21 cellular contexts compared by ENCODE assay signal in the genomic region with DNA sequence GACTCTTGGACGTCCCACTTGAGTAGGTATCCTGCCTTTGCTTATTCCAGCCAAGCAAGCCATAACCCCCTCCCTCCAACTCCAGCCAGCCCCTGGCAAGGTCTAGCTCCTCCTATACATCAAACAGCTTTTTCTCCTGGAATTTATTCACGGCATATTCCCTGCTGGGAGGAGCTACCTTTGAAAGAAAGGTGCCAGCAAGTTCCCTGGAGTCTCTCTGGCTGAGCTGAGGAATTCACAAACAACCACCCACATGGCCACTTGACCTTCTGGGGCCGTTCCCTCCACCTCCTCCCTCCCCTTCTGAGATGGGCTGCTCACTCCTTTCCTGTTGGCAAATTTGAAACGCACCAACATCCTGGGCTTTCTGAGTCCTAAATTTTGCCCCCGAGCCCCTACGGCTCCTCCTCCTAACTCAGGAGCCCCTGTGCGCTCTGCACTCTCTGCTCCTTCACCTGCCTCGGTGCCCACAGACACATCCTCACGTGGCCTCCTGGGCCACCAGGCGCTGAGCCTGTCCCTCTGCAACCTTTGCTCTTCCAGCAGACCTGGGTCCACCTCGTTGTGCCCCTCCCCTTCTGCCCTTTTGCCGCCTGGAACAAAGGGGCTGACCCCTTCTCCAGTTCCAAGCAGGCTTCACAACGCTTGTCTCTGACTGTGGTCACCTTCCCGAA. TPM values are rescaled to one million over a fixed set of nuclear protein-coding genes. Genes with fewer than 3 reads are reported as not detected.
DNase-seq lines count a peak whose midpoint lies in the region; ATAC-seq lines count a peak whose summit lies in the region.
"Had no signal": no experiment of that assay in that cellular context is flagged by ENCODE, and none has a peak within 500 bp of the region (broad histone marks: within the 10 kb centered on the region; RNA-seq: fewer than 3 reads in every experiment).

No MANE protein-coding gene starts in this region.

- H3K36me3 ChIP-seq in NT2/D1 (ENCODE audit: insufficient read depth, insufficient read length, low read length) (peaks cover 5% of the 10 kb centered on the region), neuronal stem cell (replicated peaks in 1 of 2; ENCODE audit: control insufficient read depth in 2 of 2, insufficient read depth in 2 of 2, low read length in 2 of 2) (no peaks in the 10 kb centered on the region)
- H3K36me3 ChIP-seq: thoracic aorta had no signal

- H2BK5ac ChIP-seq in neuronal stem cell (ENCODE audit: low read length): no peak overlapping the region

- no peak overlapping the region for H4K8ac ChIP-seq in neuronal stem cell (ENCODE audit: low read depth, low read length)

- H2BK15ac ChIP-seq in neuronal stem cell (ENCODE audit: low read length): no peak overlapping the region

- H3K79me1 ChIP-seq in neuronal stem cell (ENCODE audit: low read depth, low read length): no peaks in the 10 kb centered on the region

- DNase-seq in Caki2 (ENCODE audit: low read depth) (peak; percentile 79), NT2/D1 (ENCODE audit: low read depth, low spot score) (peak; percentile 28), kidney tubule cell (ENCODE audit: low spot score) (peak; percentile 45), neuronal stem cell (ENCODE audit: low spot score) (no peak), mucosa of gallbladder (ENCODE audit: low spot score) (no peak), SHP77 (lab: John Stamatoyannopoulos, UW) (no peak)
- DNase-seq in central memory CD4-positive, alpha-beta T cell: no peak
- DNase-seq: activated CD4-positive, alpha-beta memory T cell treated with anti-CD3 and anti-CD28 coated beads, Interleukin-2, amount 10 ng/mL, durations not matched to agents 7 days and 5 days; activated T-cell treated with anti-CD3 and anti-CD28 coated beads, Interleukin-2, amount 50 U/mL, for 24 hours; cortex of kidney; foreskin fibroblast; left ventricle myocardium superior; naive thymus-derived CD4-positive, alpha-beta T cell; NCI-H1092; NCI-H2029 treated with DMSO at 0.1 percent for 48 hours; NCI-H510A; WERI-Rb-1 had no signal

- no peaks in the 10 kb centered on the region for H3K27me3 ChIP-seq in NT2/D1 (ENCODE audit: insufficient read depth, insufficient read length)
- H3K27me3 ChIP-seq in neuronal stem cell (ENCODE audit: control insufficient read depth in 3 of 3, insufficient read depth in 3 of 3, low read depth in 1 of 3, low read length in 3 of 3): peaks cover 0 to 3% (median 0%) of the 10 kb centered on the region in 3 experiments

- peak overlapping the region; percentile 61 for H3K9ac ChIP-seq in NT2/D1 (ENCODE audit: insufficient read length, low read depth)
- peak overlapping the region; percentile 22 for H3K9ac ChIP-seq in neuronal stem cell (ENCODE audit: low read depth, low read length, poor library complexity)

- H3K4me3 ChIP-seq in NT2/D1 (ENCODE audit: insufficient read length, low read depth) (peak overlapping the region; percentile 18), neuronal stem cell (ENCODE audit: low read length in 2 of 2) (no peak overlapping the region)
- H3K4me3 ChIP-seq: thoracic aorta had no signal

- H3K27ac ChIP-seq in neuronal stem cell (replicated peaks; ENCODE audit: low read length): no peak overlapping the region
- H3K27ac ChIP-seq: RWPE1, thoracic aorta, WERI-Rb-1 had no signal

- no peak overlapping the region for H3K4me2 ChIP-seq in neuronal stem cell (ENCODE audit: insufficient read depth, low read length, poor library complexity, severe bottlenecking)

- in situ Hi-C loops in Caki2 (cut with HindIII; ENCODE audit: low pct_unique_long_range_greater_than_20kb, low sequenced_read_pairs): no loop called here

- H3K4me1 ChIP-seq in NT2/D1 (ENCODE audit: insufficient read depth, insufficient read length) (peaks cover 13% of the 10 kb centered on the region), neuronal stem cell (ENCODE audit: control insufficient read depth in 2 of 2, insufficient read depth in 1 of 2, low read depth in 1 of 2, low read length in 2 of 2) (peaks cover 0 to 12% of the 10 kb centered on the region in 2 donors)

- H3K23ac ChIP-seq in neuronal stem cell (ENCODE audit: low read depth, low read length, poor library complexity): peak overlapping the region; percentile 32

- H3K4ac ChIP-seq in neuronal stem cell (ENCODE audit: low read length): no peak overlapping the region

- H2AFZ ChIP-seq in neuronal stem cell (ENCODE audit: low read length): no peak overlapping the region

- H3K14ac ChIP-seq in neuronal stem cell (ENCODE audit: low read length): peak overlapping the region; percentile 65

- H3K18ac ChIP-seq in neuronal stem cell (ENCODE audit: low read length): peak overlapping the region; percentile 81

- H2AK5ac ChIP-seq in neuronal stem cell (ENCODE audit: low read depth, low read length): no peak overlapping the region

- WGBS in neuronal stem cell (ENCODE audit: extremely low coverage in 2 of 2, insufficient read length in 2 of 2, insufficient replicate concordance in 1 of 2), 2 donors: no CpG with 5 or more reads among the region's 14 CpGs

- ATAC-seq in GM18502 (IDR thresholded peaks at IDR 0.05; ENCODE audit: poor library complexity, unreplicated experiment): no peak
- ATAC-seq: left ventricle myocardium superior; naive thymus-derived CD4-positive, alpha-beta T cell had no signal

- H4K91ac ChIP-seq in neuronal stem cell (ENCODE audit: low read depth, low read length, poor library complexity): no peak overlapping the region

- H3K9me3 ChIP-seq in NT2/D1 (ENCODE audit: insufficient read depth, low read length) (no peaks in the 10 kb centered on the region), neuronal stem cell (replicated peaks in 1 of 2; ENCODE audit: control insufficient read depth in 2 of 2, insufficient read depth in 1 of 2, low read depth in 1 of 2, low read length in 2 of 2) (no peaks in the 10 kb centered on the region)
- H3K9me3 ChIP-seq: thoracic aorta had no signal

- no peak overlapping the region for H2BK120ac ChIP-seq in neuronal stem cell (ENCODE audit: low read depth, low read length)

- H2BK12ac ChIP-seq in neuronal stem cell (ENCODE audit: low read length): no peak overlapping the region

RNA-seq across cellular contexts. Expression of a gene that starts 48.0 kb away (rescaled TPM):
- total RNA-seq in Caki2 (2014; rRNA removed; shearing (Covaris generic); ENCODE audit: low replicate concordance): 18.1 and 23.4 TPM in 2 replicates
- polyA plus RNA-seq in neuronal stem cell (2013, experiment 1 of 2): 3.1 TPM
- 3.2 TPM for polyA plus RNA-seq in neuronal stem cell (2013, experiment 2 of 2)
- total RNA-seq in mucosa of gallbladder: 16.5 TPM
- polyA plus RNA-seq: CD14-positive monocyte had no signal

Comparison
In these comparisons a context has a peak if more than half of its experiments do, and no peak if none do; other contexts are left out.
1. DNase-seq: peak in Caki2 (single experiment), NT2/D1 (single experiment) and kidney tubule cell (single experiment); none in neuronal stem cell (single experiment), mucosa of gallbladder (single experiment), central memory CD4-positive, alpha-beta T cell (single experiment) and SHP77 (0 of 2).